21 cellular contexts compared by ENCODE assay signal in the genomic region with DNA sequence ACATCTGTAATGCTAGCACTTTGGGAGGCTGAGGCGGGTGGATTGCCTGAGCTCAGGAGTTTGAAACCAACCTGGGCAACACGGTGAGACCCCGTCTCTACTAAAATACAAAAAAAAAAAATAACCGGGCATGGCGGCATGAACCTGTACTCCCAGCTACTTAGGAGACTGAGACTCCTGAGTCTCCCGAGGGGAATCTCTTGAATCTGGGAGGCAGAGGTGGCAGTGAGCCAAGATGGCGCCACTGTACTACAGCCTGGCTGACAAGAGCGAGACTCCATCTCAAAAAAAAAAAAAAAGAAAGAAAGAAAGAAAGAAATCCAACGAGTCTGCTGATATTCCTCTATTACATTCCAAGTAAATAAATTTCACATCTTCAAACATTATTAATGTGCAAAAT.
"Had no signal": no experiment of that assay in that cellular context is flagged by ENCODE, and none has a peak within 500 bp of the region (broad histone marks: within the 10 kb centered on the region; RNA-seq: fewer than 3 reads in every experiment).

No MANE protein-coding gene starts in this region.

- ATAC-seq: activated CD8-positive, alpha-beta T cell treated with anti-CD3 and anti-CD28 coated beads for 36 hours; activated T-cell treated with anti-CD3 and anti-CD28 coated beads, Interleukin-2, amount 50 U/mL, for 4 hours; activated T-helper 17 cell treated with anti-CD3 and anti-CD28 coated beads, Interleukin-2, amount 50 U/mL, for 72 hours; esophagus mucosa; heart left ventricle; left lung; right lobe of liver; T-helper 17 cell had no signal

- H3K27me3 ChIP-seq: brain microvascular endothelial cell, heart left ventricle, left lung, right lobe of liver, transverse colon had no signal

- H3K36me3 ChIP-seq: brain microvascular endothelial cell, heart left ventricle, right lobe of liver, transverse colon had no signal

- H3K27ac ChIP-seq: brain microvascular endothelial cell, heart left ventricle, left lung, right lobe of liver, transverse colon had no signal

- H3K27me3 Mint-ChIP-seq: activated B cell treated with CpG ODN at 0.5 μM for 24 hours; activated CD8-positive, alpha-beta T cell treated with anti-CD3 and anti-CD28 coated beads for 36 hours; activated T-helper 17 cell treated with anti-CD3 and anti-CD28 coated beads, Interleukin-2, amount 50 U/mL, for 72 hours; T-helper 17 cell had no signal

- DNase-seq: activated B cell treated with CpG ODN at 0.5 μM for 24 hours; activated CD4-positive, alpha-beta T cell treated with anti-CD3 and anti-CD28 coated beads, Interleukin-2, amount 50 U/mL, for 1 hour; activated CD8-positive, alpha-beta T cell treated with anti-CD3 and anti-CD28 coated beads for 36 hours; activated gamma-delta T cell treated with Interleukin-2 at 50 U/mL for 16 hours; activated naive CD4-positive, alpha-beta T cell treated with anti-CD3 and anti-CD28 coated beads, Interleukin-2, amount 50 U/mL, for 16 hours; activated T-cell treated with anti-CD3 and anti-CD28 coated beads, Interleukin-2, amount 50 U/mL, for 4 hours; amniotic stem cell; brain microvascular endothelial cell; caudate nucleus; foreskin fibroblast; kidney glomerular epithelial cell; left lung; right lobe of liver; stimulated activated CD4-positive, alpha-beta T cell treated with anti-CD3 and anti-CD28 coated beads, Interleukin-2, amount 100 ng/mL, for 48 hours; stimulated activated naive CD4-positive, alpha-beta T cell treated with Interleukin-2 at 50 U/mL for 16 hours; T-helper 17 cell; transverse colon had no signal

- H3K4me3 Mint-ChIP-seq: activated B cell treated with CpG ODN at 0.5 μM for 24 hours; activated CD8-positive, alpha-beta T cell treated with anti-CD3 and anti-CD28 coated beads for 36 hours; activated T-cell treated with anti-CD3 and anti-CD28 coated beads, Interleukin-2, amount 50 U/mL, for 4 hours; activated T-helper 17 cell treated with anti-CD3 and anti-CD28 coated beads, Interleukin-2, amount 50 U/mL, for 72 hours; nephron; T-helper 17 cell had no signal

- H3K27ac Mint-ChIP-seq: activated B cell treated with CpG ODN at 0.5 μM for 24 hours; activated CD8-positive, alpha-beta T cell treated with anti-CD3 and anti-CD28 coated beads for 36 hours; activated T-helper 17 cell treated with anti-CD3 and anti-CD28 coated beads, Interleukin-2, amount 50 U/mL, for 72 hours; nephron; T-helper 17 cell had no signal

- H3K4me1 Mint-ChIP-seq: activated B cell treated with CpG ODN at 0.5 μM for 24 hours; activated T-helper 17 cell treated with anti-CD3 and anti-CD28 coated beads, Interleukin-2, amount 50 U/mL, for 72 hours; T-helper 17 cell had no signal

- H3K4me1 ChIP-seq: left lung, right lobe of liver had no signal

- H3K4me3 ChIP-seq: heart left ventricle, left lung, right lobe of liver, transverse colon had no signal

- H3K9me3 Mint-ChIP-seq: activated B cell treated with CpG ODN at 0.5 μM for 24 hours; activated T-cell treated with anti-CD3 and anti-CD28 coated beads, Interleukin-2, amount 50 U/mL, for 4 hours; activated T-helper 17 cell treated with anti-CD3 and anti-CD28 coated beads, Interleukin-2, amount 50 U/mL, for 72 hours; nephron had no signal

- H3K9me3 ChIP-seq: left lung, right lobe of liver, transverse colon had no signal
